Comparison of ENCODE assay signal across 26 cellular contexts in genomic region chr5:145176041-145176440, GRCh38.
"Had no signal": no experiment of that assay in that cellular context is flagged by ENCODE, and none has a peak within 500 bp of the region (broad histone marks: within the 10 kb centered on the region; RNA-seq: fewer than 3 reads in every experiment).

No MANE protein-coding gene starts in this region.

- H3K4me3 ChIP-seq: stomach, suprapubic skin, testis, thoracic aorta, thyroid gland, tibial artery, tibial nerve, transverse colon, upper lobe of left lung, upper lobe of right lung, uterus, vagina had no signal

- H3K27ac ChIP-seq: stomach, suprapubic skin, testis, thoracic aorta, thyroid gland, tibial artery, tibial nerve, transverse colon, upper lobe of left lung, upper lobe of right lung, uterus, vagina had no signal

- H3K27me3 ChIP-seq: stomach, suprapubic skin, testis, thyroid gland, tibial artery, tibial nerve, transverse colon, upper lobe of left lung, upper lobe of right lung, uterus, vagina had no signal

- H3K9me3 ChIP-seq: stomach, suprapubic skin, testis, thoracic aorta, thyroid gland, tibial artery, tibial nerve, transverse colon, upper lobe of left lung, upper lobe of right lung, uterus, vagina had no signal

- DNase-seq: stimulated activated CD4-positive, alpha-beta T cell treated with anti-CD3 and anti-CD28 coated beads, Interleukin-2, amount 100 ng/mL, for 48 hours; stimulated activated CD4-positive, alpha-beta T cell treated with anti-CD3 and anti-CD28 coated beads, Interleukin-4, amount 100 ng/mL, for 1 hour; stimulated activated CD4-positive, alpha-beta T cell treated with anti-CD3 and anti-CD28 coated beads, Interleukin-4, amount 100 ng/mL, for 24 hours; stimulated activated CD4-positive, alpha-beta T cell treated with anti-CD3 and anti-CD28 coated beads, Interleukin-4, amount 100 ng/mL, for 4 hours; stimulated activated CD8-positive, alpha-beta memory T cell treated with anti-CD3 and anti-CD28 coated beads, Interleukin-4, amount 100 ng/mL, for 48 hours; stimulated activated naive B cell treated with anti-CD40 and anti-IgM and Interleukin-4, amounts not matched to agents 10 μg/mL and 1 μg/mL and 100 μg/mL, for 72 hours; stimulated activated naive CD4-positive, alpha-beta T cell; stimulated activated naive CD4-positive, alpha-beta T cell treated with Interleukin-2 at 50 U/mL for 16 hours; stimulated activated naive CD8-positive, alpha-beta T cell treated with anti-CD3 and anti-CD28 coated beads, Interleukin-15, amount 100 ng/mL, for 72 hours; stimulated activated naive CD8-positive, alpha-beta T cell treated with anti-CD3 and anti-CD28 coated beads, Interleukin-15, Interleukin-2, amounts not matched to agents 100 U/mL and 50 U/mL, for 24 hours; stomach; substantia nigra; testis; thyroid gland; tibial artery; transverse colon; trophoblast cell; upper lobe of left lung; upper lobe of right lung; uterus had no signal

- H3K4me1 ChIP-seq: stomach, suprapubic skin, testis, thyroid gland, tibial artery, tibial nerve, transverse colon, upper lobe of left lung, upper lobe of right lung, uterus, vagina had no signal

- ATAC-seq: stimulated activated effector memory CD8-positive, alpha-beta T cell treated with anti-CD3 and anti-CD28 coated beads, Interleukin-12 subunit alpha, Interleukin-12 subunit beta, amount 100 ng/mL, for 72 hours; stimulated activated memory B cell treated with anti-CD40 and anti-IgM and Interleukin-4, amounts not matched to agents 10 μg/mL and 1 μg/mL and 100 μg/mL, for 72 hours; stimulated activated naive B cell treated with anti-CD40 and anti-IgM and Interleukin-4, amounts not matched to agents 10 μg/mL and 1 μg/mL and 100 μg/mL, for 72 hours; stimulated activated naive CD8-positive, alpha-beta T cell treated with anti-CD3 and anti-CD28 coated beads, Interleukin-15, amount 100 ng/mL, for 72 hours; stimulated activated naive CD8-positive, alpha-beta T cell treated with anti-CD3 and anti-CD28 coated beads, Interleukin-15, Interleukin-2, amounts not matched to agents 100 U/mL and 50 U/mL, for 24 hours; upper lobe of right lung had no signal

- H3K36me3 ChIP-seq: stomach, suprapubic skin, thoracic aorta, thyroid gland, tibial artery, tibial nerve, transverse colon, upper lobe of left lung, upper lobe of right lung, uterus, vagina had no signal
